Comparison of ENCODE assay signal across 16 cellular contexts in genomic region chr14:78154827-78155226, GRCh38. TPM values are rescaled to one million over a fixed set of nuclear protein-coding genes. Genes with fewer than 3 reads are reported as not detected.
DNase-seq lines count a peak whose midpoint lies in the region; ATAC-seq and TF ChIP-seq lines count a peak whose summit lies in the region.
"Had no signal": no experiment of that assay in that cellular context is flagged by ENCODE, and none has a peak within 500 bp of the region (broad histone marks: within the 10 kb centered on the region; RNA-seq: fewer than 3 reads in every experiment).

No MANE protein-coding gene starts in this region.

- ATAC-seq in HG02678 (IDR thresholded peaks at IDR 0.05; ENCODE audit: unreplicated experiment): no peak
- ATAC-seq: effector memory CD8-positive, alpha-beta T cell; right cardiac atrium had no signal

- DNase-seq in A673 (ENCODE audit: low spot score): peak; percentile 12
- peak; percentile 35 for DNase-seq in globus pallidus (ENCODE audit: low spot score)
- no peak for DNase-seq in NCI-H226
- no peak for DNase-seq in effector CD8-positive, alpha-beta T cell (lab: John Stamatoyannopoulos, UW)
- DNase-seq in NCI-H510A (lab: John Stamatoyannopoulos, UW): no peak
- DNase-seq: activated naive CD4-positive, alpha-beta T cell treated with anti-CD3 and anti-CD28 coated beads, Interleukin-2, amount 50 U/mL, for 16 hours; brain microvascular endothelial cell; effector memory CD8-positive, alpha-beta T cell; GDM1; right cardiac atrium; stimulated activated naive CD4-positive, alpha-beta T cell treated with Interleukin-2 at 50 U/mL for 16 hours; uterus had no signal

- no peak overlapping the region for H2AFZ ChIP-seq in OCI-LY3 (ENCODE audit: low read depth, low read length)

- no TSS peak for BruUV-seq in A673 (replicated peaks; lab: Mats Ljungman, UMichigan)

- H4K20me1 ChIP-seq in OCI-LY3 (ENCODE audit: insufficient read depth, low read length): no peaks in the 10 kb centered on the region

- no peaks in the 10 kb centered on the region for H3K36me3 ChIP-seq in A673 (ENCODE audit: insufficient read depth, low read length, poor library complexity, severe bottlenecking)
- no peaks in the 10 kb centered on the region for H3K36me3 ChIP-seq in OCI-LY3 (replicated peaks; ENCODE audit: low read depth, low read length)
- H3K36me3 ChIP-seq: brain microvascular endothelial cell, uterus had no signal

- H3K4me2 ChIP-seq in OCI-LY3 (ENCODE audit: low read length): no peak overlapping the region
- H3K4me2 ChIP-seq: KMS-11 had no signal

- H3K4me1 ChIP-seq in A673 (ENCODE audit: insufficient read depth, low read length, poor library complexity, severe bottlenecking) (peaks cover 9% of the 10 kb centered on the region), OCI-LY3 (ENCODE audit: low read length) (no peaks in the 10 kb centered on the region)
- H3K4me1 ChIP-seq: uterus had no signal

- H3K27me3 ChIP-seq in A673 (replicated peaks; ENCODE audit: insufficient read depth, low read depth, low read length, poor library complexity) (no peaks in the 10 kb centered on the region), OCI-LY3 (ENCODE audit: low read depth, low read length) (peaks cover 6% of the 10 kb centered on the region; the same call in 1 of the 2 replicates)
- H3K27me3 ChIP-seq: brain microvascular endothelial cell, uterus had no signal

- H3K27ac ChIP-seq in A673 (ENCODE audit: low read depth, low read length, poor library complexity, severe bottlenecking) (no peak overlapping the region), OCI-LY3 (ENCODE audit: low read length) (no peak overlapping the region)
- H3K27ac ChIP-seq: brain microvascular endothelial cell, KMS-11, uterus had no signal

- H3K79me2 ChIP-seq in OCI-LY3 (ENCODE audit: low read length): no peaks in the 10 kb centered on the region

- no peaks in the 10 kb centered on the region for H3K9me3 ChIP-seq in A673 (ENCODE audit: low read depth, low read length, poor library complexity, severe bottlenecking)
- no peaks in the 10 kb centered on the region for H3K9me3 ChIP-seq in OCI-LY3 (ENCODE audit: insufficient read depth, low read length)
- H3K9me3 ChIP-seq: uterus had no signal

- H3K4me3 ChIP-seq in A673 (ENCODE audit: low read depth, low read length, poor library complexity, severe bottlenecking) (no peak overlapping the region), OCI-LY3 (ENCODE audit: low read length) (no peak overlapping the region)
- H3K4me3 ChIP-seq: uterus had no signal

- POLR2A ChIA-PET in A673 (lab: Charles Lee; ENCODE audit: low non-redundant PET): no interaction called here

- TF ChIP-seq CTCF in A673 (conservative IDR thresholded peaks at IDR 0.05; ENCODE audit: low read depth, low read length) (0 out of 2 replicates have a peak, but pooled peaks have one; percentile 15), GM12874 (IDR thresholded peaks at IDR 0.05; ENCODE audit: insufficient read depth, low read depth, low read length) (peak; percentile 11; the same call in 1 of the 2 replicates), OCI-LY3 (IDR thresholded peaks at IDR 0.05; ENCODE audit: low read depth, low read length) (peak; percentile 25)

- no peak overlapping the region for H3K9ac ChIP-seq in OCI-LY3 (ENCODE audit: low read length)
- H3K9ac ChIP-seq: KMS-11 had no signal

- intact Hi-C loops in A673 (cut with micrococcal nuclease; ENCODE audit: unreplicated experiment): loop anchor here (5.0 kb wide), 1 partner anchor 133 kb away; no protein-coding TSS in a partner anchor

- CTCF ChIA-PET in A673 (lab: Charles Lee): no interaction called here

RNA-seq across cellular contexts. Expression of gene NRXN3, which starts 15.3 kb away (rescaled TPM):
- 0.17 and 0.21 TPM in 2 replicates for total RNA-seq in A673 (2021)

Comparison
In these comparisons a context has a peak if more than half of its experiments do, and no peak if none do; other contexts are left out.
1. DNase-seq: peak in A673 (single experiment) and globus pallidus (single experiment); none in NCI-H226 (single experiment), effector CD8-positive, alpha-beta T cell (single experiment) and NCI-H510A (single experiment).
2. Peak in every context shown above with its lines, with median percentiles within 50 percentile points of each other: CTCF ChIP-seq.